Comparison of ENCODE assay signal across 15 cellular contexts in the genomic region with DNA sequence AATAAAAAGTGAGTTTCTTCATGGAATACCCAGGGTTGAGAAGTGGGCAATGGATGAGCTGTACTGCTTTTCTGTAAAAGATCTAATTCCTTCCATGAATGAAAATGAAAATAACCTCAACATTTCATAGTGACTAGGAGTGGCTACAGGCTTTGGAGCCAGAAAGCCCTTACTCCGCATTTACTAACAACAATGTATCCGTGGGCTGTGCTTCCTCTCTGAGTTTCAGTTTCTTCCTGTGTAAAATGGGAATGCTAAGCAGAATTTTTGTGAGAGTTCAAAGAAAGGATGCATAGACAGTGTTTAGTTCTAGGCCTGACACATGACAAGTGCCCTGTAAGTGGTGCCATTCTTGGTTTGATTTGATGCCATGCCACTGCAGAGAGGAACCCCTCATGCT. TPM values are rescaled to one million over a fixed set of nuclear protein-coding genes. Genes with fewer than 3 reads are reported as not detected.
"Had no signal": no experiment of that assay in that cellular context is flagged by ENCODE, and none has a peak within 500 bp of the region (broad histone marks: within the 10 kb centered on the region; RNA-seq: fewer than 3 reads in every experiment).

No MANE protein-coding gene starts in this region.

- DNase-seq: activated CD4-positive, alpha-beta T cell treated with anti-CD3 and anti-CD28 coated beads, Interleukin-2, amount 50 U/mL, for 48 hours; activated naive CD4-positive, alpha-beta T cell treated with anti-CD3 and anti-CD28 coated beads, Interleukin-2, amount 50 U/mL, for 16 hours; activated T-cell treated with anti-CD3 and anti-CD28 coated beads, Interleukin-2, amount 50 U/mL, for 24 hours; glutamatergic neuron; naive B cell; posterior cingulate gyrus; retina; stimulated activated naive CD8-positive, alpha-beta T cell treated with anti-CD3 and anti-CD28 coated beads, Interleukin-15, amount 100 ng/mL, for 72 hours; T-cell; testis had no signal

- ATAC-seq: esophagus mucosa; stimulated activated naive CD8-positive, alpha-beta T cell treated with anti-CD3 and anti-CD28 coated beads, Interleukin-15, amount 100 ng/mL, for 72 hours; T-cell had no signal

- H3K9me3 ChIP-seq: testis had no signal

- H3K27ac ChIP-seq: VCaP had no signal

- H3K4me3 ChIP-seq: lung, testis had no signal

- H3K27me3 ChIP-seq: testis had no signal

- H3K4me1 ChIP-seq: testis had no signal

RNA-seq across cellular contexts. Expression of a gene that starts 49.6 kb away (rescaled TPM):
- total RNA-seq: astrocyte, esophagus mucosa, urinary bladder had no signal
